12 cellular contexts compared by ENCODE assay signal in genomic region chr11:100776212-100776896, GRCh38.
DNase-seq lines count a peak whose midpoint lies in the region; ATAC-seq and TF ChIP-seq lines count a peak whose summit lies in the region.
"Had no signal": no experiment of that assay in that cellular context is flagged by ENCODE, and none has a peak within 500 bp of the region (broad histone marks: within the 10 kb centered on the region; RNA-seq: fewer than 3 reads in every experiment).

No MANE protein-coding gene starts in this region.

- H3K9me3 ChIP-seq in HCT116 (ENCODE audit: control insufficient read depth in 1 of 2, insufficient read depth in 1 of 2, low read depth in 1 of 2, low read length in 2 of 2) (no peaks in the 10 kb centered on the region), stomach (no peaks in the 10 kb centered on the region), BE2C (no peaks in the 10 kb centered on the region), right cardiac atrium (ENCODE audit: control insufficient read depth, low read length) (no peaks in the 10 kb centered on the region)

- RAD21 ChIA-PET in HCT116 (lab: Charles Lee; ENCODE audit: low non-redundant PET in 1 of 2, low total read pairs in 2 of 2, uncharacterized antibody in 2 of 2, unreplicated experiment in 2 of 2), result no interaction called here

- peak; percentile 82 for DNase-seq in HCT116 (ENCODE audit: low read depth, low spot score)
- DNase-seq in astrocyte of the hippocampus (ENCODE audit: low read depth, low spot score), result peak; percentile 82
- DNase-seq in kidney epithelial cell (ENCODE audit: low read depth), result peak; percentile 93
- DNase-seq in stomach, result no peak
- no peak for DNase-seq in BE2C
- DNase-seq in C1 segment of cervical spinal cord (lab: John Stamatoyannopoulos, UW), result no peak
- no peak for DNase-seq in right cardiac atrium
- no peak for DNase-seq in activated CD4-positive, CD25-positive, alpha-beta regulatory T cell (lab: John Stamatoyannopoulos, UW)
- DNase-seq: glutamatergic neuron; naive thymus-derived CD8-positive, alpha-beta T cell; NCI-H2081 treated with DMSO at 0.1 percent for 48 hours; stimulated activated naive CD8-positive, alpha-beta T cell treated with anti-CD3 and anti-CD28 coated beads, Interleukin-15, amount 100 ng/mL, for 72 hours had no signal

- WGBS in stomach, 5 donors, result 31 to 54% (median 47%) methylated on average over 6 of the region's 6 CpGs
- WGBS in right cardiac atrium, result 92% methylated on average over 6 of the region's 6 CpGs

- CTCF ChIA-PET in HCT116 (lab: Charles Lee), result interaction anchor here (0.9 kb wide), 1 partner anchor 87 kb away, joined by 4 read pairs; no protein-coding TSS in a partner anchor

- TF ChIP-seq POLR2A in HCT116 (IDR thresholded peaks at IDR 0.05; ENCODE audit: borderline replicate concordance, extremely low read depth, insufficient read depth, insufficient read length) (no peak), stomach (IDR thresholded peaks at IDR 0.05) (no peak)

- H2AFZ ChIP-seq in HCT116 (ENCODE audit: low read depth, low read length, poor library complexity, severe bottlenecking), result no peak overlapping the region

- no peak for TF ChIP-seq EP300 in stomach (IDR thresholded peaks at IDR 0.05)

- BruUV-seq in HCT116 (replicated peaks; lab: Mats Ljungman, UMichigan), result no TSS peak

- POLR2A ChIA-PET in HCT116 (lab: Charles Lee), result interaction anchor here (0.6 to 1.8 kb wide), 4 partner anchors 17 to 89 kb away, joined by 3 to 5 read pairs (median 4); no protein-coding TSS in a partner anchor

- H4K20me1 ChIP-seq in HCT116 (ENCODE audit: insufficient read depth), result no peaks in the 10 kb centered on the region

- H3K36me3 ChIP-seq in HCT116 (ENCODE audit: control insufficient read depth in 1 of 2, insufficient read depth in 2 of 2, low read length in 2 of 2), result no peaks in the 10 kb centered on the region
- no peaks in the 10 kb centered on the region for H3K36me3 ChIP-seq in kidney epithelial cell (ENCODE audit: control insufficient read depth, insufficient read depth, low read length)
- H3K36me3 ChIP-seq in stomach, result peaks cover 0 to 11% (median 2%) of the 10 kb centered on the region in 4 donors
- H3K36me3 ChIP-seq in BE2C, result no peaks in the 10 kb centered on the region

- H3K4me2 ChIP-seq in HCT116 (ENCODE audit: low read length), result peak overlapping the region; percentile 72

- H3K27me3 ChIP-seq in HCT116 (ENCODE audit: insufficient read depth, low read length) (no peaks in the 10 kb centered on the region), kidney epithelial cell (ENCODE audit: control insufficient read depth, insufficient read depth, low read length) (no peaks in the 10 kb centered on the region), stomach (no peaks in the 10 kb centered on the region), BE2C (no peaks in the 10 kb centered on the region), right cardiac atrium (ENCODE audit: control insufficient read depth, insufficient read depth) (no peaks in the 10 kb centered on the region)

- H3K9me2 ChIP-seq in HCT116 (ENCODE audit: insufficient read depth), result no peaks in the 10 kb centered on the region

- 0 out of 2 replicates have a peak, but pooled peaks have one; percentile 23 for TF ChIP-seq RAD21 in HCT116 (IDR thresholded peaks at IDR 0.05; ENCODE audit: low read depth)

- H3K9ac ChIP-seq in HCT116 (ENCODE audit: low read length), result peak overlapping the region; percentile 66

- H3K4me1 ChIP-seq in HCT116 (ENCODE audit: control insufficient read depth in 1 of 2, insufficient read depth in 2 of 2, low read length in 2 of 2), result peaks cover 42 to 59% of the 10 kb centered on the region in 2 experiments
- H3K4me1 ChIP-seq in stomach, result peaks cover 4 to 42% (median 9%) of the 10 kb centered on the region in 4 donors
- H3K4me1 ChIP-seq in BE2C, result no peaks in the 10 kb centered on the region
- H3K4me1 ChIP-seq in right cardiac atrium (ENCODE audit: control insufficient read depth, insufficient read depth, low read length), result peaks cover 3% of the 10 kb centered on the region

- H3K4me3 ChIP-seq in HCT116 (replicated peaks in 1 of 2; ENCODE audit: low read depth in 1 of 2, low read length in 2 of 2) (peak overlapping the region in 1 of 2 experiments; percentile 46; a peak in 2 of 4 replicates), kidney epithelial cell (ENCODE audit: low read depth, low read length) (no peak overlapping the region), stomach (no peak overlapping the region), BE2C (ENCODE audit: low read depth, low read length) (no peak overlapping the region), right cardiac atrium (ENCODE audit: low read length) (no peak overlapping the region)

- ATAC-seq in HCT116 (peak; percentile 67), right cardiac atrium (no peak)
- ATAC-seq: naive thymus-derived CD8-positive, alpha-beta T cell; stimulated activated naive CD8-positive, alpha-beta T cell treated with anti-CD3 and anti-CD28 coated beads, Interleukin-15, amount 100 ng/mL, for 72 hours had no signal

- no peak for TF ChIP-seq CTCF in HCT116 (IDR thresholded peaks at IDR 0.05 in 2 of 3, conservative IDR thresholded peaks at IDR 0.05 in 1 of 3; ENCODE audit: borderline replicate concordance in 1 of 3, insufficient read depth in 1 of 3, low read depth in 2 of 3, low read length in 2 of 3)
- no peak for TF ChIP-seq CTCF in kidney epithelial cell (IDR thresholded peaks at IDR 0.05; ENCODE audit: insufficient read depth, low read length, poor library complexity, severe bottlenecking)
- TF ChIP-seq CTCF in stomach (IDR thresholded peaks at IDR 0.05), result no peak
- TF ChIP-seq CTCF in BE2C (IDR thresholded peaks at IDR 0.05; ENCODE audit: low read depth, low read length), result no peak

- intact Hi-C loops in HCT116 (cut with micrococcal nuclease) (no loop called here), stomach (cut with DNase I; ENCODE audit: low total_unique reads) (no loop called here), right cardiac atrium (cut with DNase I) (no loop called here)

- peak overlapping the region; percentile 88 for H3K27ac ChIP-seq in HCT116 (ENCODE audit: low read depth, low read length)
- peak overlapping the region; percentile 82 to 98 (median 88) for H3K27ac ChIP-seq in stomach
- no peak overlapping the region for H3K27ac ChIP-seq in right cardiac atrium (ENCODE audit: low read length)

- peaks cover 3% of the 10 kb centered on the region; the same call in 1 of the 2 replicates for H3K79me2 ChIP-seq in HCT116 (ENCODE audit: insufficient read depth, low read length)

TF ChIP-seq in HCT116, 20 proteins besides CTCF, POLR2A, EP300 and RAD21 (continues in another document):
- TF ChIP-seq EZH2 (IDR thresholded peaks at IDR 0.05), result no peak
- peak; percentile 40; the same call in 1 of the 2 replicates for TF ChIP-seq SIN3A (IDR thresholded peaks at IDR 0.05; ENCODE audit: low read depth)
- TF ChIP-seq YY1 (IDR thresholded peaks at IDR 0.05; ENCODE audit: extremely low read depth, insufficient replicate concordance, low read depth, low read length), result no peak
- TF ChIP-seq EZH2phosphoT487 (IDR thresholded peaks at IDR 0.05; ENCODE audit: borderline replicate concordance), result no peak
- peak; percentile 92 for TF ChIP-seq SRF (IDR thresholded peaks at IDR 0.05; ENCODE audit: low read depth)
- peak; percentile 69 for TF ChIP-seq SP1 (IDR thresholded peaks at IDR 0.05; ENCODE audit: low read depth)
- peak; percentile 53 for TF ChIP-seq FOSL1 (IDR thresholded peaks at IDR 0.05; ENCODE audit: low read depth)
- TF ChIP-seq EGR1 (IDR thresholded peaks at IDR 0.05; ENCODE audit: low read depth), result no peak
- no peak for TF ChIP-seq REST (IDR thresholded peaks at IDR 0.05; ENCODE audit: low read depth)
- TF ChIP-seq ZNF274 (IDR thresholded peaks at IDR 0.05; ENCODE audit: low read depth, low read length), result no peak
- TF ChIP-seq JUND (IDR thresholded peaks at IDR 0.05), result peak; percentile 44
- TF ChIP-seq POLR2AphosphoS5 (IDR thresholded peaks at IDR 0.05; ENCODE audit: low read depth, low read length), result no peak
- TF ChIP-seq ATF3 (IDR thresholded peaks at IDR 0.05), result no peak
- no peak for TF ChIP-seq TCF7L2 (IDR thresholded peaks at IDR 0.05; ENCODE audit: borderline replicate concordance, extremely low read depth, insufficient read depth, insufficient read length)
- no peak for TF ChIP-seq ZFX (IDR thresholded peaks at IDR 0.05)

Comparison
In these comparisons a context has a peak if more than half of its experiments do, and no peak if none do; other contexts are left out.
1. DNase-seq: peak in HCT116 (single experiment), astrocyte of the hippocampus (single experiment) and kidney epithelial cell (single experiment); none in stomach (single experiment), BE2C (single experiment), C1 segment of cervical spinal cord (0 of 14), right cardiac atrium (0 of 3) and activated CD4-positive, CD25-positive, alpha-beta regulatory T cell (0 of 4).